7 cellular contexts compared by ENCODE assay signal in the genomic region with DNA sequence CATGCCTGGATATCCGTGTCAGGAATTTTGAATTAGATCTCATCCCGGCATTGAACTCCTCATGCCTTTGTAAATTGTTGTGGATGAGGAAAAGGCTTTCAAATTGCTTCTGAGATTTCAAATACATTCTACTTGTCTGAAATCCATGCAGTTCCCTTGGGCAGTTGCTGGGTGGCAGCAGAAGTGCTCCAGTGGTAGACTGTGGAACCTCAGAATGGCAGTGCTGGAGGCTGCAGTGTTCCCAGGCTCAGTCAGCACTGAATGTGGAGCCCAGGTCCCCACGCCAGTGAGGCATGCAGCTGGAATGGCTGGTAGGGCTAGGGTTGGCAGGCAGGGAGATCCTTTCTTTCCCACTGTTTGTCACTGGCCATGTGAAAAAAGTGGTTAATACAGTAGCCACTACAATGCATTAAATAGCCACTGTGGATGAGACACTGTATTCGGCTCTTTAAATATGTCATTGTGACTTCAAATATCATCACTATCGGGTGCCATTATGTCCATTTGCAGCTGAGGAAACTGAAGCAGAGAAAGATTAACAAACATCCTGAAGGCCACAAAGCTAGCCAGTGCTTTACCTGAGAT.
DNase-seq lines count a peak whose midpoint lies in the region; ATAC-seq and TF ChIP-seq lines count a peak whose summit lies in the region.

No MANE protein-coding gene starts in this region.

- H3K36me3 ChIP-seq in right lobe of liver: no peaks in the 10 kb centered on the region
- no peaks in the 10 kb centered on the region for H3K36me3 ChIP-seq in tibial artery

- no peaks in the 10 kb centered on the region; the same call in 1 of the 2 replicates for H3K9me3 Mint-ChIP-seq in HFFc6

- H3K27ac ChIP-seq in right lobe of liver: no peak overlapping the region
- H3K27ac ChIP-seq in tibial artery: no peak overlapping the region

- WGBS in right lobe of liver (ENCODE audit: insufficient coverage, low coverage, low lambda C conversion rate, missing lambda C conversion rate): 84% methylated on average over 5 of the region's 5 CpGs

- H3K9me3 ChIP-seq in right lobe of liver (no peaks in the 10 kb centered on the region), tibial artery (no peaks in the 10 kb centered on the region)

- no peaks in the 10 kb centered on the region for H3K4me1 Mint-ChIP-seq in HFFc6 (ENCODE audit: low read depth)

- H3K36me3 Mint-ChIP-seq in HFFc6 (ENCODE audit: low read depth): no peaks in the 10 kb centered on the region

- peaks cover 1% of the 10 kb centered on the region for H3K27me3 Mint-ChIP-seq in HFFc6 (ENCODE audit: insufficient read depth)

- DNase-seq in HFFc6 (peak; percentile 81), NCI-H1436 (lab: John Stamatoyannopoulos, UW) (peak; percentile 87), SKM-1 treated with dmso at 0.1 percent for 144 hours (lab: John Stamatoyannopoulos, UW; ENCODE audit: unreplicated experiment) (peak; percentile 67), cerebellum (ENCODE audit: low spot score) (peak; percentile 36), right lobe of liver (peak in 2 of 3 donors; percentile 26 to 46), tibial artery (peak in 1 of 2 donors; percentile 75)

- peak; percentile 59 for TF ChIP-seq CTCF in GM12874 (IDR thresholded peaks at IDR 0.05; ENCODE audit: insufficient read depth, low read depth, low read length)
- TF ChIP-seq CTCF in HFFc6 (IDR thresholded peaks at IDR 0.05): peak; percentile 67; the same call in 1 of the 2 replicates
- peak; percentile 15 to 33 (median 28) for TF ChIP-seq CTCF in right lobe of liver (IDR thresholded peaks at IDR 0.05)
- peak; percentile 69 to 70 for TF ChIP-seq CTCF in tibial artery (IDR thresholded peaks at IDR 0.05)

- no peak for TF ChIP-seq POLR2A in right lobe of liver (IDR thresholded peaks at IDR 0.05)

- H3K4me3 ChIP-seq in right lobe of liver (no peak overlapping the region), tibial artery (no peak overlapping the region)

- H3K4me1 ChIP-seq in right lobe of liver (no peaks in the 10 kb centered on the region), tibial artery (peaks cover 0 to 29% (median 9%) of the 10 kb centered on the region in 4 donors)

- intact Hi-C loops in right lobe of liver (cut with DNase I) (no loop called here), tibial artery (cut with DNase I; ENCODE audit: low total_unique reads) (no loop called here)

- ATAC-seq in right lobe of liver: peak; percentile 42 to 70 (median 54)

- no peak overlapping the region for H3K4me3 Mint-ChIP-seq in HFFc6

- H3K27me3 ChIP-seq in right lobe of liver (no peaks in the 10 kb centered on the region), tibial artery (no peaks in the 10 kb centered on the region)

- H3K27ac Mint-ChIP-seq in HFFc6: no peak overlapping the region
